In genomic region chr7:98211676-98212531, GRCh38 we compare ENCODE assay signal across 1 cellular context.
TF ChIP-seq lines count a peak whose summit lies in the region.

No MANE protein-coding gene starts in this region.

TF ChIP-seq in HepG2, 621 proteins besides CTCF, POLR2A, EP300 and RAD21 (continued from another document and continues in another):
- TF ChIP-seq ZBTB49 (CRISPR knock-in tag; IDR thresholded peaks at IDR 0.05; ENCODE audit: borderline replicate concordance) (no peak), GMEB2 (CRISPR knock-in tag; IDR thresholded peaks at IDR 0.05; ENCODE audit: low read depth) (no peak), AKAP8 (CRISPR knock-in tag; IDR thresholded peaks at IDR 0.05) (no peak), ZNF318 (CRISPR knock-in tag; IDR thresholded peaks at IDR 0.05) (no peak), ZNF121 (CRISPR knock-in tag; IDR thresholded peaks at IDR 0.05) (peak; percentile 100), ZSCAN5A (CRISPR knock-in tag; IDR thresholded peaks at IDR 0.05; ENCODE audit: borderline replicate concordance) (0 out of 2 replicates have a peak, but pooled peaks have one; percentile 38), SOX6 (IDR thresholded peaks at IDR 0.05) (no peak), SOX6 (CRISPR knock-in tag; IDR thresholded peaks at IDR 0.05) (peak; percentile 79), FIP1L1 (IDR thresholded peaks at IDR 0.05; ENCODE audit: borderline replicate concordance, insufficient read depth, low read depth, low read length) (no peak), ZNF382 (CRISPR knock-in tag; IDR thresholded peaks at IDR 0.05; ENCODE audit: borderline replicate concordance) (no peak), ZBTB38 (CRISPR knock-in tag; IDR thresholded peaks at IDR 0.05) (peak; percentile 16; the same call in 1 of the 2 replicates), ZC3H13 (CRISPR knock-in tag; IDR thresholded peaks at IDR 0.05) (no peak), PAF1 (CRISPR knock-in tag; IDR thresholded peaks at IDR 0.05) (no peak), ZFP37 (CRISPR knock-in tag; IDR thresholded peaks at IDR 0.05; ENCODE audit: borderline replicate concordance) (no peak), FOSL1 (CRISPR knock-in tag; IDR thresholded peaks at IDR 0.05; ENCODE audit: borderline replicate concordance) (peak; percentile 93), HHEX (CRISPR knock-in tag; IDR thresholded peaks at IDR 0.05) (no peak), CERS6 (CRISPR knock-in tag; IDR thresholded peaks at IDR 0.05) (no peak), HOXA7 (CRISPR knock-in tag; IDR thresholded peaks at IDR 0.05) (0 out of 2 replicates have a peak, but pooled peaks have one; percentile 43), ZNF589 (CRISPR knock-in tag; conservative IDR thresholded peaks at IDR 0.05) (no peak), ZNF512 (CRISPR knock-in tag; IDR thresholded peaks at IDR 0.05) (no peak), RBFOX2 (IDR thresholded peaks at IDR 0.05; ENCODE audit: low read depth, low read length) (peak; percentile 43; the same call in 1 of the 2 replicates), DMTF1 (CRISPR knock-in tag; IDR thresholded peaks at IDR 0.05) (no peak), NR2C2 (CRISPR knock-in tag; IDR thresholded peaks at IDR 0.05; ENCODE audit: borderline replicate concordance) (peak; percentile 98), DDIT3 (CRISPR knock-in tag; IDR thresholded peaks at IDR 0.05) (no peak), TBL1XR1 (IDR thresholded peaks at IDR 0.05; ENCODE audit: borderline replicate concordance, low read length, partially characterized antibody) (peak; percentile 83), SETDB1 (CRISPR knock-in tag; IDR thresholded peaks at IDR 0.05; ENCODE audit: borderline replicate concordance) (no peak), MYC (CRISPR knock-in tag; IDR thresholded peaks at IDR 0.05; ENCODE audit: borderline replicate concordance) (peak; percentile 94), BCLAF1 (IDR thresholded peaks at IDR 0.05) (no peak), ZNF713 (CRISPR knock-in tag; IDR thresholded peaks at IDR 0.05) (no peak), ASH2L (IDR thresholded peaks at IDR 0.05; ENCODE audit: insufficient read length, low read depth, low read length) (peak; percentile 53), ZNF333 (CRISPR knock-in tag; IDR thresholded peaks at IDR 0.05; ENCODE audit: borderline replicate concordance) (no peak), ZNF7 (CRISPR knock-in tag; IDR thresholded peaks at IDR 0.05) (no peak), ZSCAN31 (CRISPR knock-in tag; IDR thresholded peaks at IDR 0.05; ENCODE audit: low read depth) (no peak), ETV6 (CRISPR knock-in tag; conservative IDR thresholded peaks at IDR 0.05) (no peak)
